Comparison of ENCODE assay signal across 6 cellular contexts in the genomic region with DNA sequence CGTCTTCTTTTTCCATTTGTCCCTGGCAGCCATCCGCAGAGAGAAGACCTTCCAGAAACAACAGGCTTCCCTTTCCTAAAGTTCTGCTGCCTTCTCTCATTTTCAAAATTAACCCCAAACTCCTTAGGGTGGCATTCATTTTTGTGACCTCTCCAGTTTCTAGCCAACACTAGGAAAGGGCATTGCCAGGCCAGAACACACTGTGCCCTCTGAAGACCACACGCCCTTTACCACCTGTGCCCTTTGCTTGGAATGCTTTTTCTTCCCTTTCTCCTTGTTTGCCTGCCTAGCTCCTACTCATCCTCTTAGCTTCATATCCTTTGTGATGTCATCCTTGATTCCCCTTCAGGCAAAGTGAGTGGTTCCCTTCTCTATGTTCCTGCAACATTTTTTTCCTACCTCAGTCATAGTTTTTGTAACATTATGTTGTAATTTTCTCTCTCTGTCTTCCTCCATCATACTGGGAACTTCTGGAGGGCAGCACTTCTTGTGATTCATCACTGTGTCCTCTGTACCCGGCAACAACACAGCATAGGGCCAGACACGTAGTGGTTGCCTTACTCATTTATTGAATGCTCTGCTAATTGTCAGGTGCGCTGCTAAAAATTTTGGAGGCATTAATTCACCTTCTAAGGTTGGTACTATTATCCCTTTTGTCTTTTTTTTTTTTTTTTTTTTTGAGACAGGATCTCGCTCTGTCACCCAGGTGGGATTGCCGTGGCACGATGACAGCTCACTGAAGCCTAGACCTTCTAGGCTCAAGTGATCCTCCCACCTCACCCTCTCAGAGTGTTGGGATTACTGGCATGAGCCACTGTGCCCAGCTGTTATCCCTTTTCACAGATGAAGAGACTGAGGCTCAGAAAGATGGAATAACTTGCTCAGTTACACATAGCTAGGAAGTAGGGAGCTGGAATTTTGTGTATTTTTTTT. TPM values are rescaled to one million over a fixed set of nuclear protein-coding genes. Genes with fewer than 3 reads are reported as not detected.
DNase-seq lines count a peak whose midpoint lies in the region; ATAC-seq and TF ChIP-seq lines count a peak whose summit lies in the region.

No MANE protein-coding gene starts in this region.

- intact Hi-C loops in Panc1 (cut with micrococcal nuclease; ENCODE audit: unreplicated experiment) (no loop called here), uterus (cut with DNase I; ENCODE audit: low total_unique reads) (no loop called here)

- CTCF ChIA-PET in Panc1 (lab: Charles Lee), result interaction anchor here (0.5 to 1.3 kb wide), 3 partner anchors 23 to 343 kb away, joined by 3 to 9 read pairs (median 8); no protein-coding TSS in a partner anchor

- H3K36me3 ChIP-seq in Panc1 (ENCODE audit: control insufficient read depth, insufficient read depth, low read length) (peaks cover 9% of the 10 kb centered on the region), uterus (no peaks in the 10 kb centered on the region)

- in situ Hi-C loops in Panc1 (cut with HindIII; ENCODE audit: low pct_unique_long_range_greater_than_20kb, low sequenced_read_pairs) (no loop called here), GM13977 (cut with MboI; ENCODE audit: low pct_unique_long_range_greater_than_20kb, low sequenced_read_pairs, unreplicated experiment) (no loop called here)

- no peak for ATAC-seq in Panc1

- POLR2A ChIA-PET in Panc1 (lab: Charles Lee), result interaction anchor here (0.5 to 1.6 kb wide), 6 partner anchors 8 to 64 kb away, joined by 3 to 11 read pairs (median 6); no protein-coding TSS in a partner anchor

- H3K9me3 ChIP-seq in Panc1 (ENCODE audit: control insufficient read depth, insufficient read depth, low read depth, low read length) (no peaks in the 10 kb centered on the region), uterus (no peaks in the 10 kb centered on the region)

- H3K27me3 ChIP-seq in Panc1 (ENCODE audit: control insufficient read depth, insufficient read depth, low read length) (no peaks in the 10 kb centered on the region), uterus (no peaks in the 10 kb centered on the region)

- no peak for TF ChIP-seq CTCF in Panc1 (IDR thresholded peaks at IDR 0.05)
- no peak for TF ChIP-seq CTCF in uterus (IDR thresholded peaks at IDR 0.05)
- TF ChIP-seq CTCF in GM13977 (IDR thresholded peaks at IDR 0.05; ENCODE audit: extremely low read depth, insufficient read depth, missing control alignments), result no peak

- H3K4me3 ChIP-seq in Panc1 (ENCODE audit: low read depth in 2 of 2, low read length in 2 of 2) (peak overlapping the region; percentile 62 to 95), uterus (peak overlapping the region; percentile 70 to 75)

- peak; percentile 70 for DNase-seq in AG08396 (ENCODE audit: low spot score)
- DNase-seq in Panc1 (ENCODE audit: low read depth, low spot score), result no peak
- DNase-seq in hepatic stellate cell (ENCODE audit: low spot score), result peak; percentile 59
- DNase-seq in uterus, result no peak
- DNase-seq in GM13977 (ENCODE audit: low spot score), result no peak
- DNase-seq in central memory CD4-positive, alpha-beta T cell, result no peak

- TSS peak; percentile 73 for BruUV-seq in Panc1 (replicated peaks; lab: Mats Ljungman, UMichigan)

- TF ChIP-seq POLR2A in uterus (IDR thresholded peaks at IDR 0.05), result no peak

- peak overlapping the region; percentile 79 for H3K27ac ChIP-seq in Panc1 (ENCODE audit: low read length)
- H3K27ac ChIP-seq in uterus, result peak overlapping the region; percentile 95 to 98

- peaks cover 17% of the 10 kb centered on the region for H3K4me1 ChIP-seq in Panc1 (ENCODE audit: control insufficient read depth, insufficient read depth, low read length)
- peaks cover 0 to 4% of the 10 kb centered on the region in 2 donors for H3K4me1 ChIP-seq in uterus

RNA-seq across cellular contexts. Expression of gene KAT8, which starts 1.0 kb away (rescaled TPM):
- total RNA-seq in Panc1 (2021; ENCODE audit: unreplicated experiment) (48.3 TPM), uterus (100 to 1,000 TPM in 1 of 4 donors, 10 to 100 TPM in 3; 63.0 to 101 (median 77.8) TPM)
- polyA plus RNA-seq in Panc1 (2012; ENCODE audit: insufficient read length), result 35.3 TPM

RNA-seq across cellular contexts. Expression of gene BCKDK, which starts 10.3 kb away (rescaled TPM):
- 60.4 TPM for total RNA-seq in Panc1 (2021; ENCODE audit: unreplicated experiment)
- 112 TPM for polyA plus RNA-seq in Panc1 (2012; ENCODE audit: insufficient read length)
- total RNA-seq in uterus, result 10 to 100 TPM; 15.3 to 32.1 (median 21.9) TPM

RNA-seq across cellular contexts. Expression of gene PRSS8, which starts 17.0 kb away (rescaled TPM):
- total RNA-seq in Panc1 (2021; ENCODE audit: unreplicated experiment) (0.15 TPM), uterus (1 to 10 TPM in 1 of 4 donors, under 1 TPM in 1, not detected in 2; 0.26 to 8.7 TPM)
- not detected for polyA plus RNA-seq in Panc1 (2012; ENCODE audit: insufficient read length)

RNA-seq across cellular contexts. Expression of gene VKORC1, which starts 23.9 kb away (rescaled TPM):
- total RNA-seq in Panc1 (2021; ENCODE audit: unreplicated experiment) (109 TPM), uterus (10 to 100 TPM; 68.7 to 81.8 (median 73.5) TPM)
- polyA plus RNA-seq in Panc1 (2012; ENCODE audit: insufficient read length), result 175 TPM

RNA-seq across cellular contexts. Expression of gene PRSS53, which starts 29.7 kb away (rescaled TPM):
- total RNA-seq in Panc1 (2021; ENCODE audit: unreplicated experiment) (3.4 TPM), uterus (1 to 10 TPM in 2 of 4 donors, under 1 TPM in 1, not detected in 1; under 0.01 to 5.5 (median 2.4) TPM)
- polyA plus RNA-seq in Panc1 (2012; ENCODE audit: insufficient read length), result 1.8 TPM

Comparison
In these comparisons a context has a peak if more than half of its experiments do, and no peak if none do; other contexts are left out.
1. DNase-seq: peak in AG08396 (single experiment) and hepatic stellate cell (single experiment); none in Panc1 (single experiment), uterus (0 of 2), GM13977 (single experiment) and central memory CD4-positive, alpha-beta T cell (single experiment).